In the genomic region with DNA sequence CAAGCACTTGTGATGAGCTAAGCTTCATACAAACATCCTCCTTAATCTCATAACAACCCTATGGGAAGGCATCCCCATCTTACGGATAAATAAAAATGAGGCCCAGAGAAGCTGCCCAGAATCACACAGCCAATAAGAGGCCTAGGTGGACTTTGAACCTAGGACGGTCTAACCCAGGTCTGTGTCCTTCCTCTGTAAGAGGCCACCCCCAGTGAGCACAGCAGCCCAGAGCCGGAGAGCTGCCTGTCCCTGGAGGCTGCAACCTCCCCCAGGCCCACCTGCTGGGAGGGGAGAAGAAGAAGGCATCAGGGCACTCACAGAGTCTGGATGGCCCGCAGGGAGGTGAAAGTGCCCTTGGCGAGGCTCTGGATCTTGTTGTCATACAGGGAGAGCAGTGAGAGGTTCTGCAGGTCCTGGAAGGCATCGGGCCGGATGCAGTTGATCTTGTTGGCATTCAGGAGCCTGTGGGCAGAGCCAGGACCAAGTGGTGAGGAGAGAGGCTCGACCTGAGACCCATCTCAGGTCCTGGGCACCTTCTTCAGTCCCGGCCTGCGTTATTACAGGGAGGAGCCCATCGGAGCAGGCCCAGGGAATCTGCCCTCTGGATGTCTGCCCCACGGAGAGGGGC, we compare ENCODE assay signal across 34 cellular contexts.
"Had no signal": no experiment of that assay in that cellular context is flagged by ENCODE, and none has a peak within 500 bp of the region (broad histone marks: within the 10 kb centered on the region; RNA-seq: fewer than 3 reads in every experiment).

No MANE protein-coding gene starts in this region.

- H3K27me3 ChIP-seq: ascending aorta, breast epithelium, cardiac muscle cell, colonic mucosa, gastroesophageal sphincter had no signal

- FAIRE-seq: endometrium, endothelial cell of umbilical vein had no signal

- H3K36me3 Mint-ChIP-seq: activated naive CD4-positive, alpha-beta T cell treated with anti-CD3 and anti-CD28 coated beads, Interleukin-2, amount 10 ng/mL, durations not matched to agents 7 days and 5 days; activated naive CD4-positive, alpha-beta T cell treated with anti-CD3 and anti-CD28 coated beads, Interleukin-2, amount 50 U/mL, for 72 hours; activated naive CD8-positive, alpha-beta T cell treated with anti-CD3 and anti-CD28 coated beads, Interleukin-2, amount 10 ng/mL, durations not matched to agents 7 days and 5 days had no signal

- H3K27ac ChIP-seq: ascending aorta, breast epithelium, cardiac muscle cell, colonic mucosa, epithelial cell of prostate, esophagus squamous epithelium, gastroesophageal sphincter, WERI-Rb-1 had no signal

- H3K9me3 Mint-ChIP-seq: activated CD4-positive, alpha-beta T cell treated with anti-CD3 and anti-CD28 coated beads, Interleukin-2, amount 10 ng/mL, durations not matched to agents 7 days and 5 days; activated naive CD4-positive, alpha-beta T cell treated with anti-CD3 and anti-CD28 coated beads, Interleukin-2, amount 10 ng/mL, durations not matched to agents 7 days and 5 days; activated naive CD4-positive, alpha-beta T cell treated with anti-CD3 and anti-CD28 coated beads, Interleukin-2, amount 50 U/mL, for 72 hours; activated naive CD8-positive, alpha-beta T cell treated with anti-CD3 and anti-CD28 coated beads, Interleukin-2, amount 10 ng/mL, durations not matched to agents 7 days and 5 days; T-helper 2 cell treated with Interferon-gamma antibody and Interleukin-4, amounts not matched to agents 5 μg/mL and 100 μg/mL, for 36 hours had no signal

- DNase-seq: activated CD4-positive, alpha-beta memory T cell treated with anti-CD3 and anti-CD28 coated beads, Interleukin-2, amount 10 ng/mL, durations not matched to agents 7 days and 5 days; activated CD4-positive, alpha-beta T cell treated with anti-CD3 and anti-CD28 coated beads for 36 hours; activated CD4-positive, alpha-beta T cell treated with anti-CD3 and anti-CD28 coated beads, Interleukin-2, amount 10 ng/mL, durations not matched to agents 7 days and 5 days; activated CD4-positive, alpha-beta T cell treated with anti-CD3 and anti-CD28 coated beads, Interleukin-2, amount 50 U/mL, for 4 hours; activated CD4-positive, CD25-positive, alpha-beta regulatory T cell; activated CD4-positive, CD25-positive, alpha-beta regulatory T cell treated with anti-CD3 and anti-CD28 coated beads, Interleukin-2, amount 50 U/mL, for 72 hours; activated CD8-positive, alpha-beta memory T cell treated with anti-CD3 and anti-CD28 coated beads, Interleukin-2, amount 50 U/mL, for 48 hours; activated gamma-delta T cell; activated naive CD4-positive, alpha-beta T cell; activated naive CD4-positive, alpha-beta T cell treated with anti-CD3 and anti-CD28 coated beads, Interleukin-2, amount 10 ng/mL, durations not matched to agents 7 days and 5 days; activated naive CD8-positive, alpha-beta T cell treated with anti-CD3 and anti-CD28 coated beads, Interleukin-2, amount 10 ng/mL, durations not matched to agents 7 days and 5 days; activated T-cell treated with anti-CD3 and anti-CD28 coated beads for 4 hours; activated T-cell treated with anti-CD3 and anti-CD28 coated beads, Interleukin-2, amount 50 U/mL, for 24 hours; activated T-cell treated with anti-CD3 and anti-CD28 coated beads, Interleukin-2, amount 50 U/mL, for 72 hours; central memory CD4-positive, alpha-beta T cell; cerebellar nuclear complex; colonic mucosa; effector CD8-positive, alpha-beta T cell; esophagus squamous epithelium; foreskin melanocyte; T-helper 1 cell; T-helper 17 cell; T1000; WERI-Rb-1 had no signal

- ATAC-seq: activated CD4-positive, alpha-beta T cell treated with anti-CD3 and anti-CD28 coated beads for 36 hours; activated naive CD4-positive, alpha-beta T cell treated with anti-CD3 and anti-CD28 coated beads, Interleukin-2, amount 50 U/mL, for 72 hours; activated T-cell treated with anti-CD3 and anti-CD28 coated beads, Interleukin-2, amount 50 U/mL, for 72 hours; gastroesophageal sphincter; T-helper 17 cell had no signal

- H3K4me3 Mint-ChIP-seq: activated CD4-positive, alpha-beta memory T cell treated with anti-CD3 and anti-CD28 coated beads, Interleukin-2, amount 10 ng/mL, durations not matched to agents 7 days and 5 days; activated CD4-positive, alpha-beta T cell treated with anti-CD3 and anti-CD28 coated beads for 36 hours; activated CD4-positive, alpha-beta T cell treated with anti-CD3 and anti-CD28 coated beads, Interleukin-2, amount 10 ng/mL, durations not matched to agents 7 days and 5 days; activated naive CD4-positive, alpha-beta T cell treated with anti-CD3 and anti-CD28 coated beads, Interleukin-2, amount 10 ng/mL, durations not matched to agents 7 days and 5 days; activated naive CD8-positive, alpha-beta T cell treated with anti-CD3 and anti-CD28 coated beads, Interleukin-2, amount 10 ng/mL, durations not matched to agents 7 days and 5 days; activated T-cell treated with anti-CD3 and anti-CD28 coated beads, Interleukin-2, amount 50 U/mL, for 24 hours; activated T-cell treated with anti-CD3 and anti-CD28 coated beads, Interleukin-2, amount 50 U/mL, for 72 hours; brain; T-helper 17 cell; T-helper 2 cell treated with Interferon-gamma antibody and Interleukin-4, amounts not matched to agents 5 μg/mL and 100 μg/mL, for 36 hours had no signal

- H3K4me3 ChIP-seq: ascending aorta, breast epithelium, cardiac muscle cell, colonic mucosa, esophagus squamous epithelium, gastroesophageal sphincter had no signal

- H3K27ac Mint-ChIP-seq: activated CD4-positive, alpha-beta memory T cell treated with anti-CD3 and anti-CD28 coated beads, Interleukin-2, amount 10 ng/mL, durations not matched to agents 7 days and 5 days; activated CD4-positive, alpha-beta T cell treated with anti-CD3 and anti-CD28 coated beads for 36 hours; activated CD4-positive, alpha-beta T cell treated with anti-CD3 and anti-CD28 coated beads, Interleukin-2, amount 10 ng/mL, durations not matched to agents 7 days and 5 days; activated naive CD4-positive, alpha-beta T cell treated with anti-CD3 and anti-CD28 coated beads, Interleukin-2, amount 10 ng/mL, durations not matched to agents 7 days and 5 days; activated naive CD8-positive, alpha-beta T cell treated with anti-CD3 and anti-CD28 coated beads, Interleukin-2, amount 10 ng/mL, durations not matched to agents 7 days and 5 days; activated T-cell treated with anti-CD3 and anti-CD28 coated beads, Interleukin-2, amount 50 U/mL, for 24 hours; activated T-cell treated with anti-CD3 and anti-CD28 coated beads, Interleukin-2, amount 50 U/mL, for 72 hours; T-helper 17 cell; T-helper 2 cell treated with Interferon-gamma antibody and Interleukin-4, amounts not matched to agents 5 μg/mL and 100 μg/mL, for 36 hours had no signal

- H3K9me3 ChIP-seq: ascending aorta, breast epithelium, colonic mucosa, esophagus squamous epithelium, gastroesophageal sphincter had no signal

- H3K36me3 ChIP-seq: ascending aorta, breast epithelium, cardiac muscle cell, colonic mucosa, esophagus squamous epithelium, gastroesophageal sphincter had no signal

- H3K4me1 Mint-ChIP-seq: activated CD4-positive, alpha-beta memory T cell treated with anti-CD3 and anti-CD28 coated beads, Interleukin-2, amount 10 ng/mL, durations not matched to agents 7 days and 5 days; activated CD4-positive, alpha-beta T cell treated with anti-CD3 and anti-CD28 coated beads for 36 hours; activated CD4-positive, alpha-beta T cell treated with anti-CD3 and anti-CD28 coated beads, Interleukin-2, amount 10 ng/mL, durations not matched to agents 7 days and 5 days; activated naive CD4-positive, alpha-beta T cell treated with anti-CD3 and anti-CD28 coated beads, Interleukin-2, amount 10 ng/mL, durations not matched to agents 7 days and 5 days; activated naive CD8-positive, alpha-beta T cell treated with anti-CD3 and anti-CD28 coated beads, Interleukin-2, amount 10 ng/mL, durations not matched to agents 7 days and 5 days; T-helper 17 cell had no signal

- H3K4me1 ChIP-seq: ascending aorta, breast epithelium, colonic mucosa, esophagus squamous epithelium had no signal
